Comparison of ENCODE assay signal across 23 cellular contexts in the genomic region with DNA sequence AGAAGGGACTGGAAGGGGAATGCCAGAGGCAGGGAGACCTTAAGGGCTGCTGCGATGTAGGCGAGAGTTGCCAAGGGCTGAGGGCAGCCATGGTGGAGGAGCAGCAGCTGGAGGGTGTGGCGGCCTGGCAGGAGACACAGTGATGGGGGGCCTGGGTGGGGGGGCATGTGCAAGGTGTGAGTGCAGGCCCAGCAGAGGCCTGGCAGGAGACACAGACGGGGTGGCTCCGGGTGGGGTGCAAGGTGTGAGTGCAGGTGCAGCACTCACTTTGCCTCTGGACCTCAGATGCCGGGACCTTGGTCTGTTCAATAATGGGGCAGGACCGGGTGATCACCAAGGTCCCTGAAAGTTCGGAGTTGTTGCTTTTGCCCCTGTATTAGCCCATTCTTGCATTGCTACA.
"Had no signal": no experiment of that assay in that cellular context is flagged by ENCODE, and none has a peak within 500 bp of the region (broad histone marks: within the 10 kb centered on the region; RNA-seq: fewer than 3 reads in every experiment).

No MANE protein-coding gene starts in this region.

- H3K27me3 ChIP-seq: right atrium auricular region, transverse colon had no signal

- DNase-seq: activated CD4-positive, alpha-beta T cell treated with anti-CD3 and anti-CD28 coated beads for 36 hours; activated CD4-positive, CD25-positive, alpha-beta regulatory T cell; activated CD8-positive, alpha-beta T cell treated with anti-CD3 and anti-CD28 coated beads, Interleukin-2, amount 10 ng/mL, durations not matched to agents 7 days and 5 days; activated naive CD4-positive, alpha-beta T cell treated with anti-CD3 and anti-CD28 coated beads for 36 hours; activated T-cell treated with anti-CD3 and anti-CD28 coated beads, Interleukin-2, amount 50 U/mL, for 48 hours; amygdala; central memory CD4-positive, alpha-beta T cell; foreskin fibroblast; hypothalamus; immature natural killer cell; kidney glomerular epithelial cell; left ventricle myocardium inferior; naive B cell; occipital lobe; stimulated activated CD4-positive, alpha-beta T cell treated with anti-CD3 and anti-CD28 coated beads, Interleukin-2, amount 100 ng/mL, for 48 hours; stimulated activated naive CD4-positive, alpha-beta T cell treated with Interleukin-2 at 50 U/mL for 16 hours; transverse colon had no signal

- H3K9me3 Mint-ChIP-seq: activated naive CD4-positive, alpha-beta T cell treated with anti-CD3 and anti-CD28 coated beads for 36 hours; immature natural killer cell; mesothelial cell of epicardium; naive B cell; neural crest cell; T-cell; T-helper 2 cell treated with Interferon-gamma antibody and Interleukin-4, amounts not matched to agents 5 μg/mL and 100 μg/mL, for 36 hours had no signal

- H3K36me3 Mint-ChIP-seq: immature natural killer cell, mesothelial cell of epicardium, naive B cell, T-cell had no signal

- H3K27me3 Mint-ChIP-seq: activated CD4-positive, alpha-beta T cell treated with anti-CD3 and anti-CD28 coated beads for 36 hours had no signal

- H3K4me1 ChIP-seq: left ventricle myocardium inferior, right atrium auricular region, transverse colon had no signal

- H3K4me3 ChIP-seq: left ventricle myocardium inferior, right atrium auricular region, transverse colon had no signal

- H3K4me1 Mint-ChIP-seq: activated CD4-positive, alpha-beta T cell treated with anti-CD3 and anti-CD28 coated beads for 36 hours; immature natural killer cell; mesothelial cell of epicardium; neural crest cell; T-cell had no signal

- H3K27ac ChIP-seq: left ventricle myocardium inferior, right atrium auricular region, transverse colon had no signal

- H3K9me3 ChIP-seq: left ventricle myocardium inferior, right atrium auricular region, transverse colon had no signal

- H3K36me3 ChIP-seq: left ventricle myocardium inferior, right atrium auricular region, transverse colon had no signal

- H3K27ac Mint-ChIP-seq: activated CD4-positive, alpha-beta T cell treated with anti-CD3 and anti-CD28 coated beads for 36 hours; activated CD8-positive, alpha-beta T cell treated with anti-CD3 and anti-CD28 coated beads, Interleukin-2, amount 10 ng/mL, durations not matched to agents 7 days and 5 days; activated naive CD4-positive, alpha-beta T cell treated with anti-CD3 and anti-CD28 coated beads for 36 hours; immature natural killer cell; mesothelial cell of epicardium; T-cell; T-helper 2 cell treated with Interferon-gamma antibody and Interleukin-4, amounts not matched to agents 5 μg/mL and 100 μg/mL, for 36 hours had no signal

- H3K4me3 Mint-ChIP-seq: activated CD4-positive, alpha-beta T cell treated with anti-CD3 and anti-CD28 coated beads for 36 hours; activated CD8-positive, alpha-beta T cell treated with anti-CD3 and anti-CD28 coated beads, Interleukin-2, amount 10 ng/mL, durations not matched to agents 7 days and 5 days; activated naive CD4-positive, alpha-beta T cell treated with anti-CD3 and anti-CD28 coated beads for 36 hours; immature natural killer cell; mesothelial cell of epicardium; naive B cell; neural crest cell; T-cell; T-helper 2 cell treated with Interferon-gamma antibody and Interleukin-4, amounts not matched to agents 5 μg/mL and 100 μg/mL, for 36 hours had no signal

- ATAC-seq: activated CD4-positive, alpha-beta T cell treated with anti-CD3 and anti-CD28 coated beads for 36 hours; activated CD8-positive, alpha-beta T cell treated with anti-CD3 and anti-CD28 coated beads, Interleukin-2, amount 10 ng/mL, durations not matched to agents 7 days and 5 days; esophagus mucosa; T-cell had no signal
